In genomic region chr7:141752634-141753033, GRCh38 we compare ENCODE assay signal across 14 cellular contexts. TPM values are rescaled to one million over a fixed set of nuclear protein-coding genes. Genes with fewer than 3 reads are reported as not detected.
DNase-seq lines count a peak whose midpoint lies in the region; ATAC-seq, FAIRE-seq and TF ChIP-seq lines count a peak whose summit lies in the region.
"Had no signal": no experiment of that assay in that cellular context is flagged by ENCODE, and none has a peak within 500 bp of the region (broad histone marks: within the 10 kb centered on the region; RNA-seq: fewer than 3 reads in every experiment).

No MANE protein-coding gene starts in this region.

- peaks cover 26% of the 10 kb centered on the region for H3K9me3 Mint-ChIP-seq in CD8-positive, alpha-beta T cell
- H3K9me3 Mint-ChIP-seq in astrocyte (ENCODE audit: unreplicated experiment): peaks cover 17% of the 10 kb centered on the region

- H3K4me1 ChIP-seq in CD8-positive, alpha-beta T cell (ENCODE audit: insufficient read depth, low read length): no peaks in the 10 kb centered on the region
- no peaks in the 10 kb centered on the region for H3K4me1 ChIP-seq in astrocyte (ENCODE audit: insufficient read depth, low read length)

- no peak overlapping the region for H3K27ac ChIP-seq in CD8-positive, alpha-beta T cell (ENCODE audit: low read depth, low read length)
- H3K27ac ChIP-seq in astrocyte (ENCODE audit: low read depth, low read length): no peak overlapping the region

- CTCF ChIA-PET in CD8-positive, alpha-beta T cell (lab: Charles Lee): no interaction called here

- ATAC-seq in CD8-positive, alpha-beta T cell: no peak
- no peak for ATAC-seq in GM19351 (IDR thresholded peaks at IDR 0.05; ENCODE audit: unreplicated experiment)
- no peak for ATAC-seq in HG02588 (IDR thresholded peaks at IDR 0.05; ENCODE audit: unreplicated experiment)

- H3K79me2 ChIP-seq in astrocyte (ENCODE audit: insufficient read depth, low read length): no peaks in the 10 kb centered on the region

- no peak overlapping the region for H3K4me2 ChIP-seq in astrocyte (ENCODE audit: low read length)

- no peak for FAIRE-seq in astrocyte (lab: Jason Lieb, UNC)
- FAIRE-seq: RCC 7860 had no signal

- H4K20me1 ChIP-seq in astrocyte (ENCODE audit: insufficient read depth, low read length): no peaks in the 10 kb centered on the region

- H3K27ac Mint-ChIP-seq in CD8-positive, alpha-beta T cell: no peak overlapping the region
- H3K27ac Mint-ChIP-seq in astrocyte (ENCODE audit: unreplicated experiment): no peak overlapping the region
- H3K27ac Mint-ChIP-seq: activated B cell treated with CpG ODN at 0.5 μM for 24 hours; stimulated activated naive CD8-positive, alpha-beta T cell treated with anti-CD3 and anti-CD28 coated beads, Interleukin-15, Interleukin-2, amounts not matched to agents 100 ng/mL and 50 ng/mL, for 24 hours had no signal

- no peak overlapping the region for H3K9ac ChIP-seq in astrocyte (ENCODE audit: low read length)

- H3K36me3 ChIP-seq in CD8-positive, alpha-beta T cell (ENCODE audit: insufficient read depth, low read length): peaks cover 47% of the 10 kb centered on the region
- H3K36me3 ChIP-seq in astrocyte (ENCODE audit: insufficient read depth, low read length) (peaks cover 52% of the 10 kb centered on the region), kidney epithelial cell (ENCODE audit: control insufficient read depth, insufficient read depth, low read length) (peaks cover 2% of the 10 kb centered on the region)

- H3K36me3 Mint-ChIP-seq in CD8-positive, alpha-beta T cell: peaks cover 96% of the 10 kb centered on the region
- peaks cover 53% of the 10 kb centered on the region for H3K36me3 Mint-ChIP-seq in astrocyte (ENCODE audit: low read depth, unreplicated experiment)

- DNase-seq in CD8-positive, alpha-beta T cell: no peak
- DNase-seq in HT-29 (ENCODE audit: low spot score) (peak; percentile 21), astrocyte (ENCODE audit: low read depth) (no peak), kidney epithelial cell (ENCODE audit: low read depth) (no peak), T-helper 9 cell (no peak)
- DNase-seq in activated CD4-positive, alpha-beta T cell treated with anti-CD3 and anti-CD28 coated beads, Interleukin-2, amount 50 U/mL, for 48 hours: no peak
- DNase-seq: activated B cell treated with CpG ODN at 0.5 μM for 24 hours, activated gamma-delta T cell treated with Interleukin-2 at 50 U/mL for 16 hours, NCI-H1092 treated with DMSO at 0.1 percent for 48 hours had no signal

- peaks cover 9% of the 10 kb centered on the region for H3K9me3 ChIP-seq in CD8-positive, alpha-beta T cell (ENCODE audit: low read length)
- H3K9me3 ChIP-seq in astrocyte (ENCODE audit: insufficient read depth, low read depth, low read length): peaks cover 18% of the 10 kb centered on the region

- H2AFZ ChIP-seq in astrocyte (ENCODE audit: low read depth, low read length): no peak overlapping the region

- intact Hi-C loops in CD8-positive, alpha-beta T cell (cut with DNase I, micrococcal nuclease): no loop called here

- no peaks in the 10 kb centered on the region for H3K27me3 Mint-ChIP-seq in CD8-positive, alpha-beta T cell (ENCODE audit: low read depth)
- H3K27me3 Mint-ChIP-seq in astrocyte (ENCODE audit: low read depth, unreplicated experiment): no peaks in the 10 kb centered on the region
- H3K27me3 Mint-ChIP-seq: activated B cell treated with CpG ODN at 0.5 μM for 24 hours; stimulated activated naive CD8-positive, alpha-beta T cell treated with anti-CD3 and anti-CD28 coated beads, Interleukin-15, Interleukin-2, amounts not matched to agents 100 ng/mL and 50 ng/mL, for 24 hours had no signal

- POLR2A ChIA-PET in CD8-positive, alpha-beta T cell (lab: Charles Lee): interaction anchor here (0.5 kb wide), 1 partner anchor 62 kb away, joined by 3 read pairs; no protein-coding TSS in a partner anchor

- no peaks in the 10 kb centered on the region for H3K27me3 ChIP-seq in CD8-positive, alpha-beta T cell (ENCODE audit: insufficient read depth, low read length)
- H3K27me3 ChIP-seq in astrocyte (ENCODE audit: insufficient read depth, low read length) (no peaks in the 10 kb centered on the region), kidney epithelial cell (ENCODE audit: control insufficient read depth, insufficient read depth, low read length) (no peaks in the 10 kb centered on the region)

- no peak overlapping the region for H3K4me3 ChIP-seq in CD8-positive, alpha-beta T cell (ENCODE audit: low read depth, low read length)
- H3K4me3 ChIP-seq in astrocyte (ENCODE audit: insufficient read depth, low read depth, low read length): no peak overlapping the region
- no peak overlapping the region for H3K4me3 ChIP-seq in kidney epithelial cell (ENCODE audit: low read depth, low read length)

- H3K4me3 Mint-ChIP-seq in CD8-positive, alpha-beta T cell: no peak overlapping the region
- no peak overlapping the region for H3K4me3 Mint-ChIP-seq in astrocyte (ENCODE audit: unreplicated experiment)
- H3K4me3 Mint-ChIP-seq: activated B cell treated with CpG ODN at 0.5 μM for 24 hours; stimulated activated naive CD8-positive, alpha-beta T cell treated with anti-CD3 and anti-CD28 coated beads, Interleukin-15, Interleukin-2, amounts not matched to agents 100 ng/mL and 50 ng/mL, for 24 hours had no signal

- TF ChIP-seq CTCF in CD8-positive, alpha-beta T cell (IDR thresholded peaks at IDR 0.05): peak; percentile 37
- TF ChIP-seq CTCF in astrocyte (IDR thresholded peaks at IDR 0.05; ENCODE audit: insufficient read depth, low read depth, low read length): peak; percentile 17
- TF ChIP-seq CTCF in kidney epithelial cell (IDR thresholded peaks at IDR 0.05; ENCODE audit: insufficient read depth, low read length, poor library complexity, severe bottlenecking): peak; percentile 20

- no peaks in the 10 kb centered on the region for H3K4me1 Mint-ChIP-seq in CD8-positive, alpha-beta T cell (ENCODE audit: low read depth)
- no peaks in the 10 kb centered on the region for H3K4me1 Mint-ChIP-seq in astrocyte (ENCODE audit: low read depth, unreplicated experiment)
- H3K4me1 Mint-ChIP-seq: activated B cell treated with CpG ODN at 0.5 μM for 24 hours had no signal

RNA-seq across cellular contexts. Expression of gene TAS2R3, which starts 11.3 kb away (rescaled TPM):
- not detected for total RNA-seq in CD8-positive, alpha-beta T cell
- 0.16 and 0.97 TPM in 2 replicates for total RNA-seq in HT-29 (2014; rRNA removed; shearing (Covaris generic))
- total RNA-seq in astrocyte (1.00 and 1.2 TPM in 2 replicates), kidney epithelial cell (0.29 and 0.55 TPM in 2 replicates)
- total RNA-seq: myocyte had no signal

RNA-seq across cellular contexts. Expression of gene SSBP1, which starts 14.5 kb away (rescaled TPM):
- total RNA-seq in CD8-positive, alpha-beta T cell: 100 to 1,000 TPM; 107 TPM
- total RNA-seq in HT-29 (2014; rRNA removed; shearing (Covaris generic)): 194 and 242 TPM in 2 replicates
- 138 and 146 TPM in 2 replicates for total RNA-seq in astrocyte
- total RNA-seq in kidney epithelial cell: 204 and 220 TPM in 2 replicates

RNA-seq across cellular contexts. Expression of gene TAS2R4, which starts 23.8 kb away (rescaled TPM):
- under 1 TPM in 1 of 2 experiments, not detected in 1; 0.22 TPM for total RNA-seq in CD8-positive, alpha-beta T cell
- total RNA-seq in HT-29 (2014; rRNA removed; shearing (Covaris generic)): 0.13 and 0.23 TPM in 2 replicates
- total RNA-seq in astrocyte (1.1 and 1.2 TPM in 2 replicates), kidney epithelial cell (0.07 and 0.08 TPM in 2 replicates)

RNA-seq across cellular contexts. Expression of gene TAS2R5, which starts 37.4 kb away (rescaled TPM):
- total RNA-seq in CD8-positive, alpha-beta T cell: under 1 TPM; 0.27 to 0.31 TPM
- 0.10 and 0.26 TPM in 2 replicates for total RNA-seq in HT-29 (2014; rRNA removed; shearing (Covaris generic))
- total RNA-seq in astrocyte (1.3 and 1.5 TPM in 2 replicates), kidney epithelial cell (0.46 and 3.7 TPM in 2 replicates)

RNA-seq across cellular contexts. Expression of gene WEE2, which starts 44.5 kb away (rescaled TPM):
- total RNA-seq in CD8-positive, alpha-beta T cell: under 1 TPM; 0.22 to 0.27 TPM
- 0.03 TPM in 1 of 2 replicates, not detected in the other for total RNA-seq in HT-29 (2014; rRNA removed; shearing (Covaris generic))
- total RNA-seq in astrocyte (not detected in 2 replicates), kidney epithelial cell (not detected in 2 replicates)
- total RNA-seq: activated B cell treated with CpG ODN at 0.5 μM for 24 hours, myocyte had no signal
